1 cellular context compared by ENCODE assay signal in genomic region chr21:35565204-35565611, GRCh38.
A peak's percentile ranks its signal among the peaks of the same experiment; 100 is the strongest.
TF ChIP-seq lines count a peak whose summit lies in the region.

No MANE protein-coding gene starts in this region.

TF ChIP-seq in K562, 482 proteins besides CTCF, POLR2A, EP300 and RAD21 (continued from another document and continues in another):
- TF ChIP-seq ZNF518B (CRISPR knock-in tag; IDR thresholded peaks at IDR 0.05) (no peak), ZNF12 (CRISPR knock-in tag; IDR thresholded peaks at IDR 0.05) (no peak), ZNF444 (CRISPR knock-in tag; IDR thresholded peaks at IDR 0.05) (no peak), ZBTB2 (IDR thresholded peaks at IDR 0.05) (no peak), HDAC6 (IDR thresholded peaks at IDR 0.05; ENCODE audit: low read depth, low read length) (no peak), AFF4 (CRISPR knock-in tag; IDR thresholded peaks at IDR 0.05) (no peak), RFX7 (CRISPR knock-in tag; IDR thresholded peaks at IDR 0.05) (no peak), ZNF23 (CRISPR knock-in tag; IDR thresholded peaks at IDR 0.05) (no peak), CAMTA2 (CRISPR knock-in tag; conservative IDR thresholded peaks at IDR 0.05) (no peak), TAF9B (IDR thresholded peaks at IDR 0.05; ENCODE audit: partially characterized antibody) (no peak), ZNF511 (CRISPR knock-in tag; IDR thresholded peaks at IDR 0.05) (no peak), KHSRP (IDR thresholded peaks at IDR 0.05) (no peak), ESRRB (CRISPR knock-in tag; IDR thresholded peaks at IDR 0.05; ENCODE audit: borderline replicate concordance) (no peak), NFE2 (IDR thresholded peaks at IDR 0.05; ENCODE audit: low read depth) (peak; percentile 59), SOX6 (IDR thresholded peaks at IDR 0.05) (no peak), NCOA6 (IDR thresholded peaks at IDR 0.05) (no peak), ZNF146 (CRISPR knock-in tag; IDR thresholded peaks at IDR 0.05; ENCODE audit: unreplicated experiment) (no peak), BMI1 (IDR thresholded peaks at IDR 0.05; ENCODE audit: low read length) (no peak), FOXP1 (CRISPR knock-in tag; IDR thresholded peaks at IDR 0.05) (no peak), CHD4 (IDR thresholded peaks at IDR 0.05; ENCODE audit: insufficient read depth, insufficient replicate concordance, low read depth, low read length, poor library complexity, severe bottlenecking) (no peak), TBL1XR1 (IDR thresholded peaks at IDR 0.05; ENCODE audit: low read length in 2 of 2) (no peak), DDX20 (tag; IDR thresholded peaks at IDR 0.05; ENCODE audit: low read depth) (no peak), ZNF280B (CRISPR knock-in tag; IDR thresholded peaks at IDR 0.05) (no peak), POLR2G (IDR thresholded peaks at IDR 0.05; ENCODE audit: low read depth, low read length) (no peak), SAFB2 (IDR thresholded peaks at IDR 0.05; ENCODE audit: borderline replicate concordance, low read depth, low read length, severe bottlenecking) (no peak), ZNF830 (CRISPR knock-in tag; IDR thresholded peaks at IDR 0.05) (no peak)
- TF ChIP-seq, protein P1, sequence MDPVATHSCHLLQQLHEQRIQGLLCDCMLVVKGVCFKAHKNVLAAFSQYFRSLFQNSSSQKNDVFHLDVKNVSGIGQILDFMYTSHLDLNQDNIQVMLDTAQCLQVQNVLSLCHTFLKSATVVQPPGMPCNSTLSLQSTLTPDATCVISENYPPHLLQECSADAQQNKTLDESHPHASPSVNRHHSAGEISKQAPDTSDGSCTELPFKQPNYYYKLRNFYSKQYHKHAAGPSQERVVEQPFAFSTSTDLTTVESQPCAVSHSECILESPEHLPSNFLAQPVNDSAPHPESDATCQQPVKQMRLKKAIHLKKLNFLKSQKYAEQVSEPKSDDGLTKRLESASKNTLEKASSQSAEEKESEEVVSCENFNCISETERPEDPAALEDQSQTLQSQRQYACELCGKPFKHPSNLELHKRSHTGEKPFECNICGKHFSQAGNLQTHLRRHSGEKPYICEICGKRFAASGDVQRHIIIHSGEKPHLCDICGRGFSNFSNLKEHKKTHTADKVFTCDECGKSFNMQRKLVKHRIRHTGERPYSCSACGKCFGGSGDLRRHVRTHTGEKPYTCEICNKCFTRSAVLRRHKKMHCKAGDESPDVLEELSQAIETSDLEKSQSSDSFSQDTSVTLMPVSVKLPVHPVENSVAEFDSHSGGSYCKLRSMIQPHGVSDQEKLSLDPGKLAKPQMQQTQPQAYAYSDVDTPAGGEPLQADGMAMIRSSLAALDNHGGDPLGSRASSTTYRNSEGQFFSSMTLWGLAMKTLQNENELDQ (CRISPR knock-in tag; IDR thresholded peaks at IDR 0.05; ENCODE audit: borderline replicate concordance) = no peak
- TF ChIP-seq, protein P2, sequence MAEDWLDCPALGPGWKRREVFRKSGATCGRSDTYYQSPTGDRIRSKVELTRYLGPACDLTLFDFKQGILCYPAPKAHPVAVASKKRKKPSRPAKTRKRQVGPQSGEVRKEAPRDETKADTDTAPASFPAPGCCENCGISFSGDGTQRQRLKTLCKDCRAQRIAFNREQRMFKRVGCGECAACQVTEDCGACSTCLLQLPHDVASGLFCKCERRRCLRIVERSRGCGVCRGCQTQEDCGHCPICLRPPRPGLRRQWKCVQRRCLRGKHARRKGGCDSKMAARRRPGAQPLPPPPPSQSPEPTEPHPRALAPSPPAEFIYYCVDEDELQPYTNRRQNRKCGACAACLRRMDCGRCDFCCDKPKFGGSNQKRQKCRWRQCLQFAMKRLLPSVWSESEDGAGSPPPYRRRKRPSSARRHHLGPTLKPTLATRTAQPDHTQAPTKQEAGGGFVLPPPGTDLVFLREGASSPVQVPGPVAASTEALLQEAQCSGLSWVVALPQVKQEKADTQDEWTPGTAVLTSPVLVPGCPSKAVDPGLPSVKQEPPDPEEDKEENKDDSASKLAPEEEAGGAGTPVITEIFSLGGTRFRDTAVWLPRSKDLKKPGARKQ (CRISPR knock-in tag; IDR thresholded peaks at IDR 0.05) = no peak
- TF ChIP-seq, protein P3, sequence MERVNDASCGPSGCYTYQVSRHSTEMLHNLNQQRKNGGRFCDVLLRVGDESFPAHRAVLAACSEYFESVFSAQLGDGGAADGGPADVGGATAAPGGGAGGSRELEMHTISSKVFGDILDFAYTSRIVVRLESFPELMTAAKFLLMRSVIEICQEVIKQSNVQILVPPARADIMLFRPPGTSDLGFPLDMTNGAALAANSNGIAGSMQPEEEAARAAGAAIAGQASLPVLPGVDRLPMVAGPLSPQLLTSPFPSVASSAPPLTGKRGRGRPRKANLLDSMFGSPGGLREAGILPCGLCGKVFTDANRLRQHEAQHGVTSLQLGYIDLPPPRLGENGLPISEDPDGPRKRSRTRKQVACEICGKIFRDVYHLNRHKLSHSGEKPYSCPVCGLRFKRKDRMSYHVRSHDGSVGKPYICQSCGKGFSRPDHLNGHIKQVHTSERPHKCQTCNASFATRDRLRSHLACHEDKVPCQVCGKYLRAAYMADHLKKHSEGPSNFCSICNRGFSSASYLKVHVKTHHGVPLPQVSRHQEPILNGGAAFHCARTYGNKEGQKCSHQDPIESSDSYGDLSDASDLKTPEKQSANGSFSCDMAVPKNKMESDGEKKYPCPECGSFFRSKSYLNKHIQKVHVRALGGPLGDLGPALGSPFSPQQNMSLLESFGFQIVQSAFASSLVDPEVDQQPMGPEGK (CRISPR knock-in tag; IDR thresholded peaks at IDR 0.05; ENCODE audit: borderline replicate concordance) = no peak
- TF ChIP-seq, protein P4, sequence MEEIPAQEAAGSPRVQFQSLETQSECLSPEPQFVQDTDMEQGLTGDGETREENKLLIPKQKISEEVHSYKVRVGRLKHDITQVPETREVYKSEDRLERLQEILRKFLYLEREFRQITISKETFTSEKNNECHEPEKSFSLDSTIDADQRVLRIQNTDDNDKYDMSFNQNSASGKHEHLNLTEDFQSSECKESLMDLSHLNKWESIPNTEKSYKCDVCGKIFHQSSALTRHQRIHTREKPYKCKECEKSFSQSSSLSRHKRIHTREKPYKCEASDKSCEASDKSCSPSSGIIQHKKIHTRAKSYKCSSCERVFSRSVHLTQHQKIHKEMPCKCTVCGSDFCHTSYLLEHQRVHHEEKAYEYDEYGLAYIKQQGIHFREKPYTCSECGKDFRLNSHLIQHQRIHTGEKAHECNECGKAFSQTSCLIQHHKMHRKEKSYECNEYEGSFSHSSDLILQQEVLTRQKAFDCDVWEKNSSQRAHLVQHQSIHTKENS (CRISPR knock-in tag; IDR thresholded peaks at IDR 0.05) = no peak
- TF ChIP-seq, protein P5, sequence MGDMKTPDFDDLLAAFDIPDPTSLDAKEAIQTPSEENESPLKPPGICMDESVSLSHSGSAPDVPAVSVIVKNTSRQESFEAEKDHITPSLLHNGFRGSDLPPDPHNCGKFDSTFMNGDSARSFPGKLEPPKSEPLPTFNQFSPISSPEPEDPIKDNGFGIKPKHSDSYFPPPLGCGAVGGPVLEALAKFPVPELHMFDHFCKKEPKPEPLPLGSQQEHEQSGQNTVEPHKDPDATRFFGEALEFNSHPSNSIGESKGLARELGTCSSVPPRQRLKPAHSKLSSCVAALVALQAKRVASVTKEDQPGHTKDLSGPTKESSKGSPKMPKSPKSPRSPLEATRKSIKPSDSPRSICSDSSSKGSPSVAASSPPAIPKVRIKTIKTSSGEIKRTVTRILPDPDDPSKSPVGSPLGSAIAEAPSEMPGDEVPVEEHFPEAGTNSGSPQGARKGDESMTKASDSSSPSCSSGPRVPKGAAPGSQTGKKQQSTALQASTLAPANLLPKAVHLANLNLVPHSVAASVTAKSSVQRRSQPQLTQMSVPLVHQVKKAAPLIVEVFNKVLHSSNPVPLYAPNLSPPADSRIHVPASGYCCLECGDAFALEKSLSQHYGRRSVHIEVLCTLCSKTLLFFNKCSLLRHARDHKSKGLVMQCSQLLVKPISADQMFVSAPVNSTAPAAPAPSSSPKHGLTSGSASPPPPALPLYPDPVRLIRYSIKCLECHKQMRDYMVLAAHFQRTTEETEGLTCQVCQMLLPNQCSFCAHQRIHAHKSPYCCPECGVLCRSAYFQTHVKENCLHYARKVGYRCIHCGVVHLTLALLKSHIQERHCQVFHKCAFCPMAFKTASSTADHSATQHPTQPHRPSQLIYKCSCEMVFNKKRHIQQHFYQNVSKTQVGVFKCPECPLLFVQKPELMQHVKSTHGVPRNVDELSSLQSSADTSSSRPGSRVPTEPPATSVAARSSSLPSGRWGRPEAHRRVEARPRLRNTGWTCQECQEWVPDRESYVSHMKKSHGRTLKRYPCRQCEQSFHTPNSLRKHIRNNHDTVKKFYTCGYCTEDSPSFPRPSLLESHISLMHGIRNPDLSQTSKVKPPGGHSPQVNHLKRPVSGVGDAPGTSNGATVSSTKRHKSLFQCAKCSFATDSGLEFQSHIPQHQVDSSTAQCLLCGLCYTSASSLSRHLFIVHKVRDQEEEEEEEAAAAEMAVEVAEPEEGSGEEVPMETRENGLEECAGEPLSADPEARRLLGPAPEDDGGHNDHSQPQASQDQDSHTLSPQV (IDR thresholded peaks at IDR 0.05) = peak; percentile 52
- TF ChIP-seq, protein P6, sequence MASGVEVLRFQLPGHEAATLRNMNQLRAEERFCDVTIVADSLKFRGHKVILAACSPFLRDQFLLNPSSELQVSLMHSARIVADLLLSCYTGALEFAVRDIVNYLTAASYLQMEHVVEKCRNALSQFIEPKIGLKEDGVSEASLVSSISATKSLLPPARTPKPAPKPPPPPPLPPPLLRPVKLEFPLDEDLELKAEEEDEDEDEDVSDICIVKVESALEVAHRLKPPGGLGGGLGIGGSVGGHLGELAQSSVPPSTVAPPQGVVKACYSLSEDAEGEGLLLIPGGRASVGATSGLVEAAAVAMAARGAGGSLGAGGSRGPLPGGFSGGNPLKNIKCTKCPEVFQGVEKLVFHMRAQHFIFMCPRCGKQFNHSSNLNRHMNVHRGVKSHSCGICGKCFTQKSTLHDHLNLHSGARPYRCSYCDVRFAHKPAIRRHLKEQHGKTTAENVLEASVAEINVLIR (CRISPR knock-in tag; IDR thresholded peaks at IDR 0.05) = no peak
